In genomic region chr18:67997496-67997895, GRCh38 we compare ENCODE assay signal across 23 cellular contexts.
DNase-seq lines count a peak whose midpoint lies in the region; TF ChIP-seq lines count a peak whose summit lies in the region.
"Had no signal": no experiment of that assay in that cellular context is flagged by ENCODE, and none has a peak within 500 bp of the region (broad histone marks: within the 10 kb centered on the region; RNA-seq: fewer than 3 reads in every experiment).

No MANE protein-coding gene starts in this region.

- no peaks in the 10 kb centered on the region for H3K79me1 ChIP-seq in neuronal stem cell (ENCODE audit: low read depth, low read length)

- H3K4me3 ChIP-seq in OCI-LY3 (ENCODE audit: low read length) (no peak overlapping the region), brain microvascular endothelial cell (ENCODE audit: low read depth, low read length) (no peak overlapping the region), choroid plexus epithelial cell (ENCODE audit: low read depth, low read length) (no peak overlapping the region), neuronal stem cell (ENCODE audit: low read length in 2 of 2) (no peak overlapping the region), right atrium auricular region (no peak overlapping the region)
- H3K4me3 ChIP-seq: BLaER1 had no signal

- H4K20me1 ChIP-seq in OCI-LY3 (ENCODE audit: insufficient read depth, low read length), result no peaks in the 10 kb centered on the region
- H4K20me1 ChIP-seq: BLaER1 had no signal

- no peak overlapping the region for H3K14ac ChIP-seq in neuronal stem cell (ENCODE audit: low read length)

- no peak overlapping the region for H2AK5ac ChIP-seq in neuronal stem cell (ENCODE audit: low read depth, low read length)

- no CpG with 5 or more reads among the region's 5 CpGs for WGBS in neuronal stem cell (ENCODE audit: extremely low coverage in 2 of 2, insufficient read length in 2 of 2, insufficient replicate concordance in 1 of 2), 2 donors

- H2BK120ac ChIP-seq in neuronal stem cell (ENCODE audit: low read depth, low read length), result no peak overlapping the region

- no peak overlapping the region for H2BK12ac ChIP-seq in neuronal stem cell (ENCODE audit: low read length)

- no peak overlapping the region for H3K9ac ChIP-seq in OCI-LY3 (ENCODE audit: low read length)
- no peak overlapping the region for H3K9ac ChIP-seq in neuronal stem cell (ENCODE audit: low read depth, low read length, poor library complexity)
- H3K9ac ChIP-seq: BLaER1 had no signal

- peaks cover 4% of the 10 kb centered on the region for H3K36me3 ChIP-seq in OCI-LY3 (replicated peaks; ENCODE audit: low read depth, low read length)
- no peaks in the 10 kb centered on the region for H3K36me3 ChIP-seq in brain microvascular endothelial cell (replicated peaks)
- no peaks in the 10 kb centered on the region for H3K36me3 ChIP-seq in neuronal stem cell (replicated peaks in 1 of 2; ENCODE audit: control insufficient read depth in 2 of 2, insufficient read depth in 2 of 2, low read length in 2 of 2)
- no peaks in the 10 kb centered on the region for H3K36me3 ChIP-seq in right atrium auricular region
- H3K36me3 ChIP-seq: BE2C, BLaER1 had no signal

- H3K4me2 ChIP-seq in OCI-LY3 (ENCODE audit: low read length), result no peak overlapping the region
- no peak overlapping the region for H3K4me2 ChIP-seq in neuronal stem cell (ENCODE audit: insufficient read depth, low read length, poor library complexity, severe bottlenecking)
- H3K4me2 ChIP-seq: BLaER1 had no signal

- no peak overlapping the region for H3K4ac ChIP-seq in neuronal stem cell (ENCODE audit: low read length)

- peaks cover 21% of the 10 kb centered on the region for H3K4me1 ChIP-seq in OCI-LY3 (ENCODE audit: low read length)
- H3K4me1 ChIP-seq in neuronal stem cell (ENCODE audit: control insufficient read depth in 2 of 2, insufficient read depth in 1 of 2, low read depth in 1 of 2, low read length in 2 of 2), result no peaks in the 10 kb centered on the region
- H3K4me1 ChIP-seq in right atrium auricular region, result no peaks in the 10 kb centered on the region
- H3K4me1 ChIP-seq: BE2C, BLaER1 had no signal

- H4K91ac ChIP-seq in neuronal stem cell (ENCODE audit: low read depth, low read length, poor library complexity), result no peak overlapping the region

- H2AFZ ChIP-seq in OCI-LY3 (ENCODE audit: low read depth, low read length) (0 out of 2 replicates have a peak overlapping the region, but pooled peaks have one; percentile 3), neuronal stem cell (ENCODE audit: low read length) (peak overlapping the region; percentile 43)

- H2BK15ac ChIP-seq in neuronal stem cell (ENCODE audit: low read length), result no peak overlapping the region

- H3K27ac ChIP-seq in OCI-LY3 (ENCODE audit: low read length) (no peak overlapping the region), brain microvascular endothelial cell (no peak overlapping the region), neuronal stem cell (replicated peaks; ENCODE audit: low read length) (no peak overlapping the region), right atrium auricular region (no peak overlapping the region)
- H3K27ac ChIP-seq: BLaER1 had no signal

- in situ Hi-C loops in brain microvascular endothelial cell (cut with HindIII; ENCODE audit: low pct_ligation_motif_present, low sequenced_read_pairs), result no loop called here

- DNase-seq in brain microvascular endothelial cell (peak; percentile 63), choroid plexus epithelial cell (ENCODE audit: low read depth) (peak; percentile 61), neuronal stem cell (ENCODE audit: low spot score) (no peak), amniotic stem cell (lab: John Stamatoyannopoulos, UW) (no peak), right atrium auricular region (ENCODE audit: low spot score) (no peak), GM03348 (ENCODE audit: low spot score) (no peak)
- DNase-seq: 8988T; ACHN; BE2C; C1 segment of cervical spinal cord; CD4-positive, alpha-beta memory T cell; CD4-positive, CD25-positive, alpha-beta regulatory T cell; CD8-positive, alpha-beta memory T cell; COR-L47; DMS 273 treated with DMSO at 0.1 percent for 48 hours; DMS153; DMS53; DMS79; DND-41; EL; GDM1 had no signal

- no peak for TF ChIP-seq CTCF in OCI-LY3 (IDR thresholded peaks at IDR 0.05; ENCODE audit: low read depth, low read length)
- TF ChIP-seq CTCF in brain microvascular endothelial cell (IDR thresholded peaks at IDR 0.05; ENCODE audit: low read depth, low read length, missing control alignments), result no peak
- TF ChIP-seq CTCF in choroid plexus epithelial cell (conservative IDR thresholded peaks at IDR 0.05; ENCODE audit: low read depth, low read length), result no peak
- TF ChIP-seq CTCF in right atrium auricular region (IDR thresholded peaks at IDR 0.05), result no peak

- H3K9me3 ChIP-seq in OCI-LY3 (ENCODE audit: insufficient read depth, low read length), result peaks cover 16% of the 10 kb centered on the region; the same call in 1 of the 2 replicates
- H3K9me3 ChIP-seq in neuronal stem cell (replicated peaks in 1 of 2; ENCODE audit: control insufficient read depth in 2 of 2, insufficient read depth in 1 of 2, low read depth in 1 of 2, low read length in 2 of 2), result no peaks in the 10 kb centered on the region
- H3K9me3 ChIP-seq in right atrium auricular region, result no peaks in the 10 kb centered on the region
- H3K9me3 ChIP-seq: BE2C, BLaER1 had no signal

- H4K8ac ChIP-seq in neuronal stem cell (ENCODE audit: low read depth, low read length), result no peak overlapping the region

- H3K79me2 ChIP-seq in OCI-LY3 (ENCODE audit: low read length), result no peaks in the 10 kb centered on the region

- H2BK5ac ChIP-seq in neuronal stem cell (ENCODE audit: low read length), result no peak overlapping the region

- H3K23ac ChIP-seq in neuronal stem cell (ENCODE audit: low read depth, low read length, poor library complexity), result no peak overlapping the region

- H3K27me3 ChIP-seq in OCI-LY3 (ENCODE audit: low read depth, low read length) (no peaks in the 10 kb centered on the region), brain microvascular endothelial cell (replicated peaks) (no peaks in the 10 kb centered on the region), neuronal stem cell (ENCODE audit: control insufficient read depth in 3 of 3, insufficient read depth in 3 of 3, low read depth in 1 of 3, low read length in 3 of 3) (no peaks in the 10 kb centered on the region), right atrium auricular region (no peaks in the 10 kb centered on the region)
- H3K27me3 ChIP-seq: BE2C, BLaER1 had no signal

- H3K18ac ChIP-seq in neuronal stem cell (ENCODE audit: low read length), result no peak overlapping the region

Comparison
In these comparisons a context has a peak if more than half of its experiments do, and no peak if none do; other contexts are left out.
1. DNase-seq: peak in brain microvascular endothelial cell (single experiment) and choroid plexus epithelial cell (single experiment); none in neuronal stem cell (single experiment), amniotic stem cell (single experiment), right atrium auricular region (single experiment) and GM03348 (single experiment).